ENCODE assay signal across 16 cellular contexts in the genomic region with DNA sequence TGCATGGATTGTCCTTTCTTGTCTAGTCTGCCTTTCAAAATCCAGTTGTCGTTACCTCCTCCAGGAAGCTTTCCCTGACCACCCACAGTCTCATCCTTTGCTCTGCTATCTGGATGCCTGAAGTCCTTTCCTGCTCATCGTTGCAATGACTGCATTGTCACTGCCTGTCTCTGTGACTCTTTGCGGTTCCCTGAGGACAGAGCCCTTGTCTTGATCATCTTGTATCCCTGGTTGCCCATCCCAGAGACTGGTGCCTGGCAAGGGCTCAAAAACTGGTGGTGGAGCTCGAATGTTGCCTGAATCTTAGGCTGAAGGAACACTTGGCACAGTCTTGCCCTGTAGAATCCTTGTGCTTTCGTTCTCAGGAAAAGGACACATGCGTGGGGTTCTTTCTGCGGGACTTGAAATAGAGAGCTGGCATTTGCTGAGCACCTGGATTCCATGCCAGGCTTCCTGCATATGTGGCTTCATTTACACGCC. TPM values are rescaled to one million over a fixed set of nuclear protein-coding genes. Genes with fewer than 3 reads are reported as not detected.
DNase-seq lines count a peak whose midpoint lies in the region; ATAC-seq and TF ChIP-seq lines count a peak whose summit lies in the region.
"Had no signal": no experiment of that assay in that cellular context is flagged by ENCODE, and none has a peak within 500 bp of the region (broad histone marks: within the 10 kb centered on the region; RNA-seq: fewer than 3 reads in every experiment).

No MANE protein-coding gene starts in this region.

- TF ChIP-seq POLR2A in stomach (IDR thresholded peaks at IDR 0.05) = no peak

- CTCF ChIA-PET in RWPE1 (lab: Yijun Ruan, JAX) (interaction anchor here (0.6 to 1.1 kb wide), 3 partner anchors 54 to 638 kb away, joined by 3 to 4 read pairs (median 3); no protein-coding TSS in a partner anchor), Calu3 (lab: Charles Lee) (no interaction called here)

- POLR2A ChIA-PET in RWPE1 (lab: Yijun Ruan, JAX; ENCODE audit: low non-redundant PET) = no interaction called here

- H3K27me3 ChIP-seq in mucosa of rectum (ENCODE audit: control insufficient read depth in 2 of 2, insufficient read depth in 2 of 2, low read length in 2 of 2) = no peaks in the 10 kb centered on the region
- peaks cover 0 to 20% (median 7%) of the 10 kb centered on the region in 3 donors for H3K27me3 ChIP-seq in stomach

- H3K9me3 ChIP-seq in mucosa of rectum (ENCODE audit: control insufficient read depth in 2 of 2, low read length in 2 of 2) = no peaks in the 10 kb centered on the region
- H3K9me3 ChIP-seq in stomach = no peaks in the 10 kb centered on the region

- H3K4me3 ChIP-seq in mucosa of rectum (ENCODE audit: low read length in 2 of 2) = peak overlapping the region; percentile 63 to 69
- H3K4me3 ChIP-seq in stomach = peak overlapping the region; percentile 71 to 86 (median 76)
- H3K4me3 ChIP-seq: GM12878 had no signal

- peaks cover 39% of the 10 kb centered on the region for H3K27me3 Mint-ChIP-seq in dendritic cell treated with granulocyte-macrophage colony-stimulating factor and Interleukin-4, amounts not matched to agents 40 ng/mL and 50 ng/mL, for 4 days
- H3K27me3 Mint-ChIP-seq in Calu3 (ENCODE audit: unreplicated experiment) = peaks cover 70% of the 10 kb centered on the region

- H3K9me3 Mint-ChIP-seq in dendritic cell treated with granulocyte-macrophage colony-stimulating factor and Interleukin-4, amounts not matched to agents 40 ng/mL and 50 ng/mL, for 4 days = no peaks in the 10 kb centered on the region
- H3K9me3 Mint-ChIP-seq in Calu3 (ENCODE audit: low read depth, unreplicated experiment) = no peaks in the 10 kb centered on the region

- WGBS in stomach, 5 donors = 47 to 67% (median 58%) methylated on average over 8 of the region's 8 CpGs

- TF ChIP-seq CTCF in RWPE1 (conservative IDR thresholded peaks at IDR 0.05; ENCODE audit: low read depth) (no peak), stomach (IDR thresholded peaks at IDR 0.05) (no peak), Calu3 (IDR thresholded peaks at IDR 0.05; ENCODE audit: unreplicated experiment) (no peak)

- H3K27ac ChIP-seq in RWPE1 = peak overlapping the region; percentile 80
- H3K27ac ChIP-seq in mucosa of rectum (ENCODE audit: low read depth in 2 of 2, low read length in 2 of 2) = peak overlapping the region; percentile 77 to 83
- peak overlapping the region in 4 of 5 donors; percentile 36 to 89 (median 84) for H3K27ac ChIP-seq in stomach
- H3K27ac ChIP-seq: epithelial cell of prostate had no signal

- peak overlapping the region; percentile 20 to 36 for H3K9ac ChIP-seq in mucosa of rectum (ENCODE audit: low read depth in 1 of 2, low read length in 2 of 2)

- ATAC-seq in HG03097 (IDR thresholded peaks at IDR 0.05; ENCODE audit: low FRiP score, unreplicated experiment) = no peak
- ATAC-seq: GM12878 had no signal

- H3K4me1 ChIP-seq in mucosa of rectum (ENCODE audit: control insufficient read depth in 2 of 2, insufficient read depth in 2 of 2, low read length in 2 of 2) (peaks cover 52 to 66% of the 10 kb centered on the region in 2 donors), stomach (peaks cover 11 to 76% (median 53%) of the 10 kb centered on the region in 4 donors)

- DNase-seq in RWPE1 (ENCODE audit: low spot score) (no peak), stomach (no peak), Calu3 (no peak), NCI-H748 (lab: John Stamatoyannopoulos, UW; ENCODE audit: unreplicated experiment) (no peak), AML-193 (lab: John Stamatoyannopoulos, UW) (no peak)
- DNase-seq: activated CD4-positive, CD25-positive, alpha-beta regulatory T cell treated with anti-CD3 and anti-CD28 coated beads, Interleukin-2, amount 50 U/mL, for 72 hours; activated T-cell treated with anti-CD3 and anti-CD28 coated beads, Interleukin-2, amount 50 U/mL, for 48 hours; DND-41; naive B cell; NCI-H2029 had no signal

- H3K36me3 ChIP-seq in mucosa of rectum (ENCODE audit: control insufficient read depth in 2 of 2, insufficient read depth in 2 of 2, low read length in 2 of 2) = peaks cover 0 to 5% of the 10 kb centered on the region in 2 donors
- H3K36me3 ChIP-seq in stomach = no peaks in the 10 kb centered on the region

- TF ChIP-seq EP300 in stomach (IDR thresholded peaks at IDR 0.05) = no peak

- H3K36me3 Mint-ChIP-seq in dendritic cell treated with granulocyte-macrophage colony-stimulating factor and Interleukin-4, amounts not matched to agents 40 ng/mL and 50 ng/mL, for 4 days (ENCODE audit: low read depth) = no peaks in the 10 kb centered on the region
- H3K36me3 Mint-ChIP-seq in Calu3 (ENCODE audit: insufficient read depth, unreplicated experiment) = no peaks in the 10 kb centered on the region
- H3K36me3 Mint-ChIP-seq: naive B cell had no signal

- BruUV-seq in Calu3 (replicated peaks; lab: Mats Ljungman, UMichigan) = no TSS peak

- peak overlapping the region; percentile 18 for H3K27ac Mint-ChIP-seq in dendritic cell treated with granulocyte-macrophage colony-stimulating factor and Interleukin-4, amounts not matched to agents 40 ng/mL and 50 ng/mL, for 4 days
- no peak overlapping the region for H3K27ac Mint-ChIP-seq in Calu3 (ENCODE audit: unreplicated experiment)
- H3K27ac Mint-ChIP-seq: B cell had no signal

- H3K4me1 Mint-ChIP-seq in dendritic cell treated with granulocyte-macrophage colony-stimulating factor and Interleukin-4, amounts not matched to agents 40 ng/mL and 50 ng/mL, for 4 days (ENCODE audit: low read depth) = peaks cover 43% of the 10 kb centered on the region
- peaks cover 8% of the 10 kb centered on the region for H3K4me1 Mint-ChIP-seq in Calu3 (ENCODE audit: low read depth, unreplicated experiment)

- H3K4me3 Mint-ChIP-seq in dendritic cell treated with granulocyte-macrophage colony-stimulating factor and Interleukin-4, amounts not matched to agents 40 ng/mL and 50 ng/mL, for 4 days = no peak overlapping the region
- no peak overlapping the region for H3K4me3 Mint-ChIP-seq in Calu3 (ENCODE audit: low read depth, unreplicated experiment)
- H3K4me3 Mint-ChIP-seq: B cell had no signal

- intact Hi-C loops in dendritic cell treated with granulocyte-macrophage colony-stimulating factor and Interleukin-4, amounts not matched to agents 40 ng/mL and 50 ng/mL, for 4 days (cut with micrococcal nuclease) = no loop called here
- intact Hi-C loops in stomach (cut with DNase I; ENCODE audit: low total_unique reads) = no loop called here
- intact Hi-C loops in Calu3 (cut with micrococcal nuclease; ENCODE audit: unreplicated experiment) = no loop called here

RNA-seq across cellular contexts. Expression of gene NEURL1B, which starts 2.4 kb away (rescaled TPM):
- total RNA-seq in stomach (10 to 100 TPM in 4 of 5 donors, 1 to 10 TPM in 1; 9.1 to 60.3 (median 17.4) TPM), Calu3 (2022) (2.0 and 2.8 TPM in 2 replicates)
- 1 to 10 TPM; 2.7 to 7.3 (median 4.2) TPM for polyA plus RNA-seq in stomach
